8 cellular contexts compared by ENCODE assay signal in the genomic region with DNA sequence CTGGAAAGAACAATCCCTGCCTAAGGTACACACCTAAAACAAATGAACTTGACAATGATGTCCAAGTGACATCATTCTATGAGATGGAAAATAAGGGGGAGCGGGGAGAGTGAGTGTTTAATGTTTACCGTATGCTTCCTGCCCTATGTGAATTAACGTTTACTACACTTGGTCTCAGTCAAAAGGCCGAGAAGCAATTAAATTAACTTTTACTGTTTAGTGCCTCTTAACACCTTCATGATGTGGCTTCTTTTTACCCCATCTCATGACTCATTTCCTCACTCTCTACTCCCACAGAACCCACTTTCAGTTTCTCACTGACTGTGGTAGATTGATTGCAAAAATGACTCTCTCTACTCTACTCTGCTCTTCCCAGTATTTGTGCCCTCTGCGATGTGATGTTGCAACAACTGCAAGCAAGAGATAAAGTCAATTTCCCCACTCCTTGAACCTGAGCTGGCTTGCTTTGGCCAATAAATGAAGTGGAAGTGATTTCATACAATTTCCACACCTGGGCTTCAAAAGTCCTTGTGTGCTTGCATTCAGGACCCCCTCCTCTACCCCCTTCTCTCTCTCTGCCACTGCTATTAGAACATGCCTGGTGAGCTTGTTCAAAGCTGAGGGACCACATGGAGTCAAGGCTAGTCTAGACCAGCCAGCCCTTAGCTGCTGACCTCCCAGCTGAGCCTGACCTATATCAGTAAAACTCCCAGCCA. TPM values are rescaled to one million over a fixed set of nuclear protein-coding genes. Genes with fewer than 3 reads are reported as not detected.
DNase-seq lines count a peak whose midpoint lies in the region; ATAC-seq and TF ChIP-seq lines count a peak whose summit lies in the region.

No MANE protein-coding gene starts in this region.

- TF ChIP-seq CTCF in esophagus squamous epithelium (IDR thresholded peaks at IDR 0.05) = no peak

- H3K27ac ChIP-seq in right cardiac atrium (ENCODE audit: low read length) (no peak overlapping the region), esophagus squamous epithelium (no peak overlapping the region)

- H3K27me3 ChIP-seq in right cardiac atrium (ENCODE audit: control insufficient read depth, insufficient read depth) (no peaks in the 10 kb centered on the region), esophagus squamous epithelium (peaks cover 0 to 44% (median 2%) of the 10 kb centered on the region in 4 donors)

- peaks cover 11 to 33% (median 27%) of the 10 kb centered on the region in 5 donors for H3K27me3 Mint-ChIP-seq in naive thymus-derived CD8-positive, alpha-beta T cell

- POLR2A ChIA-PET in naive thymus-derived CD8-positive, alpha-beta T cell (lab: Charles Lee) = interaction anchor here (1.0 kb wide), 1 partner anchor 12 kb away, joined by 3 read pairs; a partner anchor contains a TSS

- no peaks in the 10 kb centered on the region for H3K36me3 ChIP-seq in esophagus squamous epithelium

- H3K4me3 Mint-ChIP-seq in naive thymus-derived CD8-positive, alpha-beta T cell = peak overlapping the region; percentile 12 to 74 (median 52)

- no peak overlapping the region for H3K4me3 ChIP-seq in right cardiac atrium (ENCODE audit: low read length)
- H3K4me3 ChIP-seq in esophagus squamous epithelium = no peak overlapping the region

- no peak for TF ChIP-seq POLR2A in esophagus squamous epithelium (IDR thresholded peaks at IDR 0.05)

- H3K9me3 ChIP-seq in right cardiac atrium (ENCODE audit: control insufficient read depth, low read length) (no peaks in the 10 kb centered on the region), esophagus squamous epithelium (no peaks in the 10 kb centered on the region)

- no peaks in the 10 kb centered on the region for H3K9me3 Mint-ChIP-seq in naive thymus-derived CD8-positive, alpha-beta T cell

- WGBS in right cardiac atrium = 43% methylated on average over 5 of the region's 5 CpGs
- WGBS in esophagus squamous epithelium, 2 donors = 29 to 38% methylated on average over 5 of the region's 5 CpGs

- no peak for DNase-seq in right cardiac atrium
- no peak for DNase-seq in left ventricle myocardium superior
- DNase-seq in NAMALWA (ENCODE audit: low spot score) = peak; percentile 11
- peak; percentile 31 for DNase-seq in activated naive CD4-positive, alpha-beta T cell treated with anti-CD3 and anti-CD28 coated beads, Interleukin-2, amount 50 U/mL, for 16 hours
- DNase-seq in naive thymus-derived CD8-positive, alpha-beta T cell = peak in 4 of 10 donors; percentile 1 to 45 (median 30)
- DNase-seq in NCI-H2227 treated with DMSO at 0.1 percent for 48 hours (lab: John Stamatoyannopoulos, UW) = no peak
- DNase-seq in esophagus squamous epithelium (lab: John Stamatoyannopoulos, UW) = no peak

- H3K4me1 ChIP-seq in right cardiac atrium (ENCODE audit: control insufficient read depth, insufficient read depth, low read length) (no peaks in the 10 kb centered on the region), esophagus squamous epithelium (no peaks in the 10 kb centered on the region)

- H3K27ac Mint-ChIP-seq in naive thymus-derived CD8-positive, alpha-beta T cell = peak overlapping the region; percentile 39 to 90 (median 78)

- peaks cover 12 to 20% (median 17%) of the 10 kb centered on the region in 4 donors for H3K4me1 Mint-ChIP-seq in naive thymus-derived CD8-positive, alpha-beta T cell

- peaks cover 0 to 3% (median 0%) of the 10 kb centered on the region in 3 donors for H3K36me3 Mint-ChIP-seq in naive thymus-derived CD8-positive, alpha-beta T cell

- ATAC-seq in right cardiac atrium (peak; percentile 38 to 52), left ventricle myocardium superior (no peak), HG02678 (IDR thresholded peaks at IDR 0.05; ENCODE audit: unreplicated experiment) (peak; percentile 100)
- peak; percentile 96 to 99 for ATAC-seq in naive thymus-derived CD8-positive, alpha-beta T cell

- intact Hi-C loops in right cardiac atrium (cut with DNase I) (no loop called here), left ventricle myocardium superior (cut with micrococcal nuclease) (no loop called here), esophagus squamous epithelium (cut with DNase I) (no loop called here)

RNA-seq across cellular contexts. Expression of a gene that starts 11.6 kb away (rescaled TPM):
- total RNA-seq in right cardiac atrium (10 to 100 TPM; 15.1 to 18.6 (median 17.4) TPM), left ventricle myocardium superior (17.5 TPM), esophagus squamous epithelium (10 to 100 TPM; 25.6 to 41.2 (median 30.7) TPM)
- 17.4 TPM for polyA plus RNA-seq in right cardiac atrium
- 10 to 100 TPM; 44.9 to 55.0 TPM for total RNA-seq in naive thymus-derived CD8-positive, alpha-beta T cell
- polyA plus RNA-seq in naive thymus-derived CD8-positive, alpha-beta T cell = 10 to 100 TPM; 37.6 to 45.2 (median 40.4) TPM

Comparison
In these comparisons a context has a peak if more than half of its experiments do, and no peak if none do; other contexts are left out.
1. DNase-seq: peak in NAMALWA (single experiment) and activated naive CD4-positive, alpha-beta T cell treated with anti-CD3 and anti-CD28 coated beads, Interleukin-2, amount 50 U/mL, for 16 hours (single experiment); none in right cardiac atrium (0 of 3), left ventricle myocardium superior (single experiment), NCI-H2227 treated with DMSO at 0.1 percent for 48 hours (single experiment) and esophagus squamous epithelium (single experiment).